ENCODE assay signal across 1 cellular context in the genomic region with DNA sequence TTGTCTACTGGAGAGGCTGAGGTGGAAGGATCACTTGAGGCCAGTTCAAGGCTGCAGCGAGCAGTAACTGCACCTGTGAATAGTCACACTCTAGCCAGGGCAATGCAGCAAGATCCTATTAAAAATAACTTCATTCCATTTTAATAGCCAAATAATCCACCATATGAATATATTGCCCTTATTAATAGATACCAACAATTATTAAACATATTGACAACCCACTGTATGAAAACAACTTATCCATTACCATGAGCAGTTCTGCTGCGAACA.
A peak's percentile ranks its signal among the peaks of the same experiment; 100 is the strongest.
TF ChIP-seq lines count a peak whose summit lies in the region.

No MANE protein-coding gene starts in this region.

TF ChIP-seq in HepG2, 621 proteins besides CTCF, POLR2A, EP300 and RAD21:
- TF ChIP-seq ZNF121 (CRISPR knock-in tag; IDR thresholded peaks at IDR 0.05), result 0 out of 2 replicates have a peak, but pooled peaks have one; percentile 21
- TF ChIP-seq SP5 (CRISPR knock-in tag; IDR thresholded peaks at IDR 0.05; ENCODE audit: borderline replicate concordance, low read depth), result no peak
TF ChIP-seq in HepG2: peak in this region for 1.
